Comparison of ENCODE assay signal across 17 cellular contexts in genomic region chr3:141242722-141243092, GRCh38. TPM values are rescaled to one million over a fixed set of nuclear protein-coding genes. Genes with fewer than 3 reads are reported as not detected.
A peak's percentile ranks its signal among the peaks of the same experiment; 100 is the strongest.
DNase-seq lines count a peak whose midpoint lies in the region; ATAC-seq and TF ChIP-seq lines count a peak whose summit lies in the region.
"Had no signal": no experiment of that assay in that cellular context is flagged by ENCODE, and none has a peak within 500 bp of the region (broad histone marks: within the 10 kb centered on the region; RNA-seq: fewer than 3 reads in every experiment).

No MANE protein-coding gene starts in this region.

- H3K9me3 Mint-ChIP-seq in T-helper 1 cell treated with Interleukin-12 subunit alpha and Interleukin-12 subunit beta and Interleukin-4 antibody, amounts not matched to agents 30 μg/mL and 1 μg/mL, for 36 hours: peaks cover 4% of the 10 kb centered on the region
- no peaks in the 10 kb centered on the region for H3K9me3 Mint-ChIP-seq in stimulated activated naive CD8-positive, alpha-beta T cell treated with anti-CD3 and anti-CD28 coated beads, Interleukin-15, Interleukin-2, amounts not matched to agents 100 ng/mL and 50 ng/mL, for 24 hours
- H3K9me3 Mint-ChIP-seq in naive thymus-derived CD8-positive, alpha-beta T cell: no peaks in the 10 kb centered on the region
- no peaks in the 10 kb centered on the region for H3K9me3 Mint-ChIP-seq in mesothelial cell of epicardium
- H3K9me3 Mint-ChIP-seq: central memory CD8-positive, alpha-beta T cell; stimulated activated memory B cell treated with anti-CD40 and anti-IgM and Interleukin-4, amounts not matched to agents 10 μg/mL and 1 μg/mL and 100 μg/mL, for 72 hours had no signal

- peaks cover 35% of the 10 kb centered on the region for H3K4me1 Mint-ChIP-seq in T-helper 1 cell treated with Interleukin-12 subunit alpha and Interleukin-12 subunit beta and Interleukin-4 antibody, amounts not matched to agents 30 μg/mL and 1 μg/mL, for 36 hours (ENCODE audit: low read depth)
- peaks cover 47% of the 10 kb centered on the region for H3K4me1 Mint-ChIP-seq in stimulated activated naive CD8-positive, alpha-beta T cell treated with anti-CD3 and anti-CD28 coated beads, Interleukin-15, Interleukin-2, amounts not matched to agents 100 ng/mL and 50 ng/mL, for 24 hours (ENCODE audit: low read depth)
- H3K4me1 Mint-ChIP-seq in naive thymus-derived CD8-positive, alpha-beta T cell: peaks cover 25 to 79% (median 48%) of the 10 kb centered on the region in 4 donors
- H3K4me1 Mint-ChIP-seq in mesothelial cell of epicardium: peaks cover 30% of the 10 kb centered on the region

- ATAC-seq in stimulated activated naive CD8-positive, alpha-beta T cell treated with anti-CD3 and anti-CD28 coated beads, Interleukin-15, Interleukin-2, amounts not matched to agents 100 U/mL and 50 U/mL, for 24 hours: no peak
- no peak for ATAC-seq in naive thymus-derived CD8-positive, alpha-beta T cell
- ATAC-seq: left lung; right lobe of liver; stimulated activated memory B cell treated with anti-CD40 and anti-IgM and Interleukin-4, amounts not matched to agents 10 μg/mL and 1 μg/mL and 100 μg/mL, for 72 hours had no signal

- H3K27me3 Mint-ChIP-seq in T-helper 1 cell treated with Interleukin-12 subunit alpha and Interleukin-12 subunit beta and Interleukin-4 antibody, amounts not matched to agents 30 μg/mL and 1 μg/mL, for 36 hours (ENCODE audit: low read depth): no peaks in the 10 kb centered on the region
- no peaks in the 10 kb centered on the region for H3K27me3 Mint-ChIP-seq in stimulated activated naive CD8-positive, alpha-beta T cell treated with anti-CD3 and anti-CD28 coated beads, Interleukin-15, Interleukin-2, amounts not matched to agents 100 ng/mL and 50 ng/mL, for 24 hours
- no peaks in the 10 kb centered on the region for H3K27me3 Mint-ChIP-seq in naive thymus-derived CD8-positive, alpha-beta T cell
- no peaks in the 10 kb centered on the region for H3K27me3 Mint-ChIP-seq in mesothelial cell of epicardium (ENCODE audit: low read depth)
- H3K27me3 Mint-ChIP-seq: central memory CD8-positive, alpha-beta T cell; stimulated activated memory B cell treated with anti-CD40 and anti-IgM and Interleukin-4, amounts not matched to agents 10 μg/mL and 1 μg/mL and 100 μg/mL, for 72 hours had no signal

- DNase-seq in T-helper 1 cell (no peak), mesothelial cell of epicardium (ENCODE audit: low spot score in 2 of 2, unreplicated experiment in 2 of 2) (no peak), HuH-7.5 (ENCODE audit: low spot score) (no peak)
- no peak for DNase-seq in stimulated activated naive CD8-positive, alpha-beta T cell treated with anti-CD3 and anti-CD28 coated beads, Interleukin-15, Interleukin-2, amounts not matched to agents 100 U/mL and 50 U/mL, for 24 hours
- no peak for DNase-seq in naive thymus-derived CD8-positive, alpha-beta T cell
- no peak for DNase-seq in stimulated activated naive CD4-positive, alpha-beta T cell treated with Interleukin-2 at 50 U/mL for 16 hours (lab: John Stamatoyannopoulos, UW)
- DNase-seq: AML-193, Karpas-422, left lung, mucosa of descending colon, NCI-H1092, NCI-H2029 treated with DMSO at 0.1 percent for 48 hours had no signal

- H3K4me3 Mint-ChIP-seq in T-helper 1 cell treated with Interleukin-12 subunit alpha and Interleukin-12 subunit beta and Interleukin-4 antibody, amounts not matched to agents 30 μg/mL and 1 μg/mL, for 36 hours: no peak overlapping the region
- peak overlapping the region; percentile 45 for H3K4me3 Mint-ChIP-seq in stimulated activated naive CD8-positive, alpha-beta T cell treated with anti-CD3 and anti-CD28 coated beads, Interleukin-15, Interleukin-2, amounts not matched to agents 100 ng/mL and 50 ng/mL, for 24 hours
- peak overlapping the region in 9 of 10 donors; percentile 1 to 83 (median 77) for H3K4me3 Mint-ChIP-seq in naive thymus-derived CD8-positive, alpha-beta T cell
- H3K4me3 Mint-ChIP-seq in mesothelial cell of epicardium: no peak overlapping the region
- H3K4me3 Mint-ChIP-seq: central memory CD8-positive, alpha-beta T cell; stimulated activated memory B cell treated with anti-CD40 and anti-IgM and Interleukin-4, amounts not matched to agents 10 μg/mL and 1 μg/mL and 100 μg/mL, for 72 hours had no signal

- H3K27ac Mint-ChIP-seq in T-helper 1 cell treated with Interleukin-12 subunit alpha and Interleukin-12 subunit beta and Interleukin-4 antibody, amounts not matched to agents 30 μg/mL and 1 μg/mL, for 36 hours: peak overlapping the region; percentile 39
- H3K27ac Mint-ChIP-seq in stimulated activated naive CD8-positive, alpha-beta T cell treated with anti-CD3 and anti-CD28 coated beads, Interleukin-15, Interleukin-2, amounts not matched to agents 100 ng/mL and 50 ng/mL, for 24 hours: peak overlapping the region; percentile 61
- peak overlapping the region; percentile 77 to 95 (median 90) for H3K27ac Mint-ChIP-seq in naive thymus-derived CD8-positive, alpha-beta T cell
- H3K27ac Mint-ChIP-seq in mesothelial cell of epicardium: no peak overlapping the region
- H3K27ac Mint-ChIP-seq: stimulated activated memory B cell treated with anti-CD40 and anti-IgM and Interleukin-4, amounts not matched to agents 10 μg/mL and 1 μg/mL and 100 μg/mL, for 72 hours had no signal

- H3K36me3 Mint-ChIP-seq in T-helper 1 cell treated with Interleukin-12 subunit alpha and Interleukin-12 subunit beta and Interleukin-4 antibody, amounts not matched to agents 30 μg/mL and 1 μg/mL, for 36 hours (ENCODE audit: low read depth): peaks cover 25% of the 10 kb centered on the region
- H3K36me3 Mint-ChIP-seq in stimulated activated naive CD8-positive, alpha-beta T cell treated with anti-CD3 and anti-CD28 coated beads, Interleukin-15, Interleukin-2, amounts not matched to agents 100 ng/mL and 50 ng/mL, for 24 hours (ENCODE audit: low read depth): peaks cover 4% of the 10 kb centered on the region
- H3K36me3 Mint-ChIP-seq in naive thymus-derived CD8-positive, alpha-beta T cell: peaks cover 0 to 6% (median 0%) of the 10 kb centered on the region in 3 donors
- H3K36me3 Mint-ChIP-seq in mesothelial cell of epicardium: no peaks in the 10 kb centered on the region
- H3K36me3 Mint-ChIP-seq: stimulated activated memory B cell treated with anti-CD40 and anti-IgM and Interleukin-4, amounts not matched to agents 10 μg/mL and 1 μg/mL and 100 μg/mL, for 72 hours had no signal

- POLR2A ChIA-PET in naive thymus-derived CD8-positive, alpha-beta T cell (lab: Charles Lee): interaction anchor here (1.2 to 16.6 kb wide), 3 partner anchors 11 to 26 kb away, joined by 3 to 425 read pairs (median 21); partner anchors contain the start of gene PXYLP1

- no peak for TF ChIP-seq CTCF in mesothelial cell of epicardium (IDR thresholded peaks at IDR 0.05; ENCODE audit: unreplicated experiment)

RNA-seq across cellular contexts. Expression of gene PXYLP1, which starts 11.1 kb away (rescaled TPM):
- 10 to 100 TPM; 34.4 to 36.9 TPM for total RNA-seq in naive thymus-derived CD8-positive, alpha-beta T cell
- 10 to 100 TPM in 2 of 3 donors, 1 to 10 TPM in 1; 9.9 to 18.3 (median 16.9) TPM for polyA plus RNA-seq in naive thymus-derived CD8-positive, alpha-beta T cell
- 40.5 to 45.6 TPM (median 40.9 TPM) in 3 replicates for total RNA-seq in mesothelial cell of epicardium

Comparison
In these comparisons a context has a peak if more than half of its experiments do, and no peak if none do; other contexts are left out.
1. H3K4me3 Mint-ChIP-seq: peak in stimulated activated naive CD8-positive, alpha-beta T cell treated with anti-CD3 and anti-CD28 coated beads, Interleukin-15, Interleukin-2, amounts not matched to agents 100 ng/mL and 50 ng/mL, for 24 hours (single experiment) and naive thymus-derived CD8-positive, alpha-beta T cell (9 of 10); none in T-helper 1 cell treated with Interleukin-12 subunit alpha and Interleukin-12 subunit beta and Interleukin-4 antibody, amounts not matched to agents 30 μg/mL and 1 μg/mL, for 36 hours (single experiment) and mesothelial cell of epicardium (single experiment).